ENCODE assay signal across 9 cellular contexts in genomic region chr19:8210660-8211101, GRCh38. TPM values are rescaled to one million over a fixed set of nuclear protein-coding genes. Genes with fewer than 3 reads are reported as not detected.
DNase-seq lines count a peak whose midpoint lies in the region; ATAC-seq, FAIRE-seq and TF ChIP-seq lines count a peak whose summit lies in the region.
"Had no signal": no experiment of that assay in that cellular context is flagged by ENCODE, and none has a peak within 500 bp of the region (broad histone marks: within the 10 kb centered on the region; RNA-seq: fewer than 3 reads in every experiment).

No MANE protein-coding gene starts in this region.

- no peaks in the 10 kb centered on the region for H3K9me3 Mint-ChIP-seq in mesothelial cell of epicardium

- peak overlapping the region; percentile 87 for H3K4me3 ChIP-seq in BLaER1
- H3K4me3 ChIP-seq in adipocyte (ENCODE audit: low read length) = peak overlapping the region; percentile 82
- peak overlapping the region in 1 of 2 donors; percentile 81 for H3K4me3 ChIP-seq in testis
- no peak overlapping the region for H3K4me3 ChIP-seq in right cardiac atrium (ENCODE audit: low read length)

- H3K36me3 ChIP-seq in BLaER1 (no peaks in the 10 kb centered on the region; the same call in 1 of the 2 replicates), adipocyte (ENCODE audit: control insufficient read depth, insufficient read depth, low read length, severe bottlenecking) (no peaks in the 10 kb centered on the region), testis (ENCODE audit: low read depth, missing control alignments) (no peaks in the 10 kb centered on the region)

- peak; percentile 55 for FAIRE-seq in GM18507 (lab: Jason Lieb, UNC)
- FAIRE-seq: G401.6 had no signal

- DNase-seq in GM18507 (ENCODE audit: extremely low spot score, insufficient read length, low read depth) (no peak), adipocyte (ENCODE audit: low read depth) (no peak), mesothelial cell of epicardium (ENCODE audit: low spot score in 2 of 2, unreplicated experiment in 2 of 2) (no peak), DMS 273 treated with DMSO at 0.1 percent for 48 hours (lab: John Stamatoyannopoulos, UW) (no peak), NCI-H1092 (lab: John Stamatoyannopoulos, UW) (no peak), testis (no peak), right cardiac atrium (no peak)

- peak overlapping the region; percentile 76 for H3K4me3 Mint-ChIP-seq in mesothelial cell of epicardium

- peak overlapping the region; percentile 88 for H3K9ac ChIP-seq in BLaER1
- H3K9ac ChIP-seq in adipocyte (ENCODE audit: low read length) = no peak overlapping the region

- peaks cover 78% of the 10 kb centered on the region for H3K4me1 ChIP-seq in BLaER1
- peaks cover 11% of the 10 kb centered on the region for H3K4me1 ChIP-seq in adipocyte (ENCODE audit: control insufficient read depth, insufficient read depth, low read length)
- H3K4me1 ChIP-seq in testis = peaks cover 13% of the 10 kb centered on the region
- peaks cover 3% of the 10 kb centered on the region for H3K4me1 ChIP-seq in right cardiac atrium (ENCODE audit: control insufficient read depth, insufficient read depth, low read length)

- no peaks in the 10 kb centered on the region for H3K27me3 Mint-ChIP-seq in mesothelial cell of epicardium (ENCODE audit: low read depth)

- H3K27me3 ChIP-seq in BLaER1 = no peaks in the 10 kb centered on the region
- H3K27me3 ChIP-seq in adipocyte (replicated peaks; ENCODE audit: control insufficient read depth, insufficient read depth, low read length) = no peaks in the 10 kb centered on the region
- no peaks in the 10 kb centered on the region for H3K27me3 ChIP-seq in testis
- no peaks in the 10 kb centered on the region for H3K27me3 ChIP-seq in right cardiac atrium (ENCODE audit: control insufficient read depth, insufficient read depth)

- H3K4me2 ChIP-seq in BLaER1 = peak overlapping the region; percentile 93

- TF ChIP-seq CTCF in mesothelial cell of epicardium (IDR thresholded peaks at IDR 0.05; ENCODE audit: unreplicated experiment) (no peak), testis (IDR thresholded peaks at IDR 0.05) (no peak)

- no peak for ATAC-seq in right cardiac atrium

- intact Hi-C loops in testis (cut with DNase I; ENCODE audit: low total_unique reads) = no loop called here
- intact Hi-C loops in right cardiac atrium (cut with DNase I) = no loop called here

- H3K36me3 Mint-ChIP-seq in mesothelial cell of epicardium = peaks cover 12% of the 10 kb centered on the region

- H4K20me1 ChIP-seq in BLaER1 = peaks cover 56% of the 10 kb centered on the region

- peak overlapping the region; percentile 90 for H3K27ac ChIP-seq in BLaER1
- no peak overlapping the region for H3K27ac ChIP-seq in testis
- H3K27ac ChIP-seq in right cardiac atrium (ENCODE audit: low read length) = no peak overlapping the region

- peaks cover 29% of the 10 kb centered on the region for H3K4me1 Mint-ChIP-seq in mesothelial cell of epicardium

- H3K27ac Mint-ChIP-seq in mesothelial cell of epicardium = no peak overlapping the region

- no peak for TF ChIP-seq POLR2A in testis (IDR thresholded peaks at IDR 0.05)

- WGBS in testis, 2 donors = 63 to 64% methylated on average over 4 to 10 of the region's 10 CpGs
- WGBS in right cardiac atrium = 85% methylated on average over 10 of the region's 10 CpGs

- H3K9me3 ChIP-seq in BLaER1 (no peaks in the 10 kb centered on the region), adipocyte (ENCODE audit: control insufficient read depth, low read length) (no peaks in the 10 kb centered on the region), testis (no peaks in the 10 kb centered on the region), right cardiac atrium (ENCODE audit: control insufficient read depth, low read length) (no peaks in the 10 kb centered on the region)

RNA-seq across cellular contexts. Expression of gene CERS4, which starts 1.5 kb away (rescaled TPM):
- total RNA-seq in mesothelial cell of epicardium (60.1 to 72.7 TPM (median 67.0 TPM) in 3 replicates), testis (100 to 1,000 TPM in 1 of 2 donors, 10 to 100 TPM in 1; 68.6 to 105 TPM), right cardiac atrium (10 to 100 TPM; 16.1 to 20.9 (median 18.5) TPM)
- polyA plus RNA-seq in testis (ENCODE audit: insufficient read depth, low read depth, low replicate concordance) (35.2 TPM), right cardiac atrium (10.2 TPM)
